ENCODE assay signal across 11 cellular contexts in genomic region chr10:5589963-5590511, GRCh38.
DNase-seq lines count a peak whose midpoint lies in the region; ATAC-seq and TF ChIP-seq lines count a peak whose summit lies in the region.
"Had no signal": no experiment of that assay in that cellular context is flagged by ENCODE, and none has a peak within 500 bp of the region (broad histone marks: within the 10 kb centered on the region; RNA-seq: fewer than 3 reads in every experiment).

No MANE protein-coding gene starts in this region.

- no peaks in the 10 kb centered on the region for H3K27me3 ChIP-seq in HUES64 (ENCODE audit: insufficient read depth, low read length)
- no peaks in the 10 kb centered on the region for H3K27me3 ChIP-seq in tibial nerve
- H3K27me3 ChIP-seq: transverse colon had no signal

- H3K4me1 ChIP-seq in HUES64 (ENCODE audit: insufficient read depth, low read length) (peaks cover 33% of the 10 kb centered on the region), tibial nerve (peaks cover 0 to 34% (median 3%) of the 10 kb centered on the region in 4 donors)

- H3K9me3 ChIP-seq in HUES64 (ENCODE audit: insufficient read depth, low read depth, low read length) = no peaks in the 10 kb centered on the region
- no peaks in the 10 kb centered on the region for H3K9me3 ChIP-seq in tibial nerve
- H3K9me3 ChIP-seq: transverse colon had no signal

- TF ChIP-seq CTCF in tibial nerve (IDR thresholded peaks at IDR 0.05) = peak in 1 of 5 experiments; percentile 10

- H3K36me3 Mint-ChIP-seq in activated naive CD8-positive, alpha-beta T cell treated with anti-CD3 and anti-CD28 coated beads, Interleukin-2, amount 10 ng/mL, durations not matched to agents 7 days and 5 days = no peaks in the 10 kb centered on the region
- H3K36me3 Mint-ChIP-seq: activated naive CD4-positive, alpha-beta T cell treated with anti-CD3 and anti-CD28 coated beads, Interleukin-2, amount 50 U/mL, for 24 hours had no signal

- WGBS in HUES64 = 53% methylated on average over 7 of the region's 9 CpGs
- 68 to 73% methylated on average over 9 of the region's 9 CpGs for WGBS in tibial nerve, 2 donors

- H3K27ac ChIP-seq in HUES64 (ENCODE audit: low read depth, low read length) = no peak overlapping the region
- H3K27ac ChIP-seq in tibial nerve = no peak overlapping the region
- H3K27ac ChIP-seq: transverse colon had no signal

- TF ChIP-seq EP300 in tibial nerve (IDR thresholded peaks at IDR 0.05) = no peak

- no peaks in the 10 kb centered on the region for H3K9me3 Mint-ChIP-seq in activated naive CD8-positive, alpha-beta T cell treated with anti-CD3 and anti-CD28 coated beads, Interleukin-2, amount 10 ng/mL, durations not matched to agents 7 days and 5 days
- H3K9me3 Mint-ChIP-seq: activated naive CD4-positive, alpha-beta T cell treated with anti-CD3 and anti-CD28 coated beads, Interleukin-2, amount 50 U/mL, for 24 hours had no signal

- 0 out of 2 replicates have a peak overlapping the region, but pooled peaks have one; percentile 8 for H3K9ac ChIP-seq in HUES64 (ENCODE audit: low read depth, low read length)

- H3K4me3 Mint-ChIP-seq in activated naive CD8-positive, alpha-beta T cell treated with anti-CD3 and anti-CD28 coated beads, Interleukin-2, amount 10 ng/mL, durations not matched to agents 7 days and 5 days = no peak overlapping the region
- H3K4me3 Mint-ChIP-seq: activated naive CD4-positive, alpha-beta T cell treated with anti-CD3 and anti-CD28 coated beads, Interleukin-2, amount 50 U/mL, for 24 hours had no signal

- H3K4me1 Mint-ChIP-seq in activated naive CD8-positive, alpha-beta T cell treated with anti-CD3 and anti-CD28 coated beads, Interleukin-2, amount 10 ng/mL, durations not matched to agents 7 days and 5 days = peaks cover 1% of the 10 kb centered on the region

- H3K27ac Mint-ChIP-seq in activated naive CD8-positive, alpha-beta T cell treated with anti-CD3 and anti-CD28 coated beads, Interleukin-2, amount 10 ng/mL, durations not matched to agents 7 days and 5 days = no peak overlapping the region
- H3K27ac Mint-ChIP-seq: activated naive CD4-positive, alpha-beta T cell treated with anti-CD3 and anti-CD28 coated beads, Interleukin-2, amount 50 U/mL, for 24 hours had no signal

- peak; percentile 43 for DNase-seq in AG08396 (ENCODE audit: low spot score)
- peak; percentile 5 for DNase-seq in activated naive CD8-positive, alpha-beta T cell treated with anti-CD3 and anti-CD28 coated beads, Interleukin-2, amount 10 ng/mL, durations not matched to agents 7 days and 5 days
- peak; percentile 9 for DNase-seq in kidney glomerular epithelial cell (lab: John Stamatoyannopoulos, UW)
- DNase-seq in tibial nerve (ENCODE audit: low spot score in 2 of 2) = no peak
- no peak for DNase-seq in ureter (ENCODE audit: low spot score)
- DNase-seq: small intestine, transverse colon had no signal

- POLR2A ChIA-PET in activated naive CD8-positive, alpha-beta T cell treated with anti-CD3 and anti-CD28 coated beads, Interleukin-2, amount 10 ng/mL, durations not matched to agents 7 days and 5 days (lab: Charles Lee) = no interaction called here

- H3K27me3 Mint-ChIP-seq in activated naive CD8-positive, alpha-beta T cell treated with anti-CD3 and anti-CD28 coated beads, Interleukin-2, amount 10 ng/mL, durations not matched to agents 7 days and 5 days = peaks cover 22% of the 10 kb centered on the region
- H3K27me3 Mint-ChIP-seq: activated naive CD4-positive, alpha-beta T cell treated with anti-CD3 and anti-CD28 coated beads, Interleukin-2, amount 50 U/mL, for 24 hours had no signal

- H3K36me3 ChIP-seq in HUES64 (ENCODE audit: insufficient read depth, low read length) = no peaks in the 10 kb centered on the region
- no peaks in the 10 kb centered on the region for H3K36me3 ChIP-seq in tibial nerve
- H3K36me3 ChIP-seq: transverse colon had no signal

- ATAC-seq in activated naive CD8-positive, alpha-beta T cell treated with anti-CD3 and anti-CD28 coated beads, Interleukin-2, amount 10 ng/mL, durations not matched to agents 7 days and 5 days (ENCODE audit: low read depth) = no peak
- ATAC-seq in GM21619 (IDR thresholded peaks at IDR 0.05; ENCODE audit: unreplicated experiment) (no peak), HG02885 (IDR thresholded peaks at IDR 0.05; ENCODE audit: poor library complexity, unreplicated experiment) (no peak)

- TF ChIP-seq POLR2A in tibial nerve (IDR thresholded peaks at IDR 0.05) = no peak

- no peak overlapping the region for H3K4me3 ChIP-seq in HUES64 (ENCODE audit: low read length)
- no peak overlapping the region for H3K4me3 ChIP-seq in tibial nerve
- H3K4me3 ChIP-seq: transverse colon had no signal

Comparison
In these comparisons a context has a peak if more than half of its experiments do, and no peak if none do; other contexts are left out.
1. DNase-seq: peak in AG08396 (single experiment), activated naive CD8-positive, alpha-beta T cell treated with anti-CD3 and anti-CD28 coated beads, Interleukin-2, amount 10 ng/mL, durations not matched to agents 7 days and 5 days (single experiment) and kidney glomerular epithelial cell (single experiment); none in tibial nerve (0 of 2) and ureter (single experiment).